In genomic region chr10:83682399-83682798, GRCh38 we compare ENCODE assay signal across 9 cellular contexts.
"Had no signal": no experiment of that assay in that cellular context is flagged by ENCODE, and none has a peak within 500 bp of the region (broad histone marks: within the 10 kb centered on the region; RNA-seq: fewer than 3 reads in every experiment).

No MANE protein-coding gene starts in this region.

- FAIRE-seq: H54, HTR-8/SVneo, K562 had no signal

- H3K4me3 ChIP-seq: GM23248, K562 had no signal

- DNase-seq: GM23248, GOT3, H9, HCEC 1CT, IMR-90, KG1 had no signal

- ATAC-seq: K562 had no signal

- H2AFZ ChIP-seq: GM23248 had no signal

- H3K9ac ChIP-seq: GM23248 had no signal

- H3K27ac ChIP-seq: GM23248 had no signal
